In genomic region chr11:96187779-96188624, GRCh38 we compare ENCODE assay signal across 7 cellular contexts.
DNase-seq lines count a peak whose midpoint lies in the region; ATAC-seq and TF ChIP-seq lines count a peak whose summit lies in the region.

No MANE protein-coding gene starts in this region.

- ATAC-seq in GM18519 (IDR thresholded peaks at IDR 0.05; ENCODE audit: low FRiP score, unreplicated experiment) (peak; percentile 0), SK-N-SH treated with all-trans-retinoic acid at 6 μM for 48 hours (peak; percentile 92), GM21360 (IDR thresholded peaks at IDR 0.05; ENCODE audit: unreplicated experiment) (no peak)

- TF ChIP-seq CTCF in fibroblast of villous mesenchyme (IDR thresholded peaks at IDR 0.05; ENCODE audit: insufficient read depth, low read depth, low read length) (no peak), GM13976 (IDR thresholded peaks at IDR 0.05; ENCODE audit: borderline replicate concordance, control extremely low read depth, extremely low read depth, insufficient read depth, missing control alignments) (no peak)

- in situ Hi-C loops in GM13976 (cut with MboI; ENCODE audit: low sequenced_read_pairs, unreplicated experiment): no loop called here

- peak; percentile 65 for DNase-seq in fibroblast of villous mesenchyme (ENCODE audit: low read depth)
- peak; percentile 54 for DNase-seq in stimulated activated CD8-positive, alpha-beta memory T cell treated with anti-CD3 and anti-CD28 coated beads, Interleukin-4, amount 100 ng/mL, for 48 hours
- no peak for DNase-seq in mucosa of gallbladder (ENCODE audit: low spot score)
- DNase-seq in GM13976 (ENCODE audit: low spot score): no peak

- no peak overlapping the region for H3K4me3 ChIP-seq in fibroblast of villous mesenchyme (ENCODE audit: low read depth, low read length)

TF ChIP-seq in SK-N-SH treated with all-trans-retinoic acid at 6 μM for 48 hours, 23 proteins besides CTCF, POLR2A, EP300 and RAD21:
- no peak for TF ChIP-seq PPARA (CRISPR knock-in tag; IDR thresholded peaks at IDR 0.05; ENCODE audit: borderline replicate concordance)
- no peak for TF ChIP-seq RARB (CRISPR knock-in tag; IDR thresholded peaks at IDR 0.05)
- TF ChIP-seq GLIS3 (CRISPR knock-in tag; IDR thresholded peaks at IDR 0.05): no peak

Comparison
In these comparisons a context has a peak if more than half of its experiments do, and no peak if none do; other contexts are left out.
1. DNase-seq: peak in fibroblast of villous mesenchyme (single experiment) and stimulated activated CD8-positive, alpha-beta memory T cell treated with anti-CD3 and anti-CD28 coated beads, Interleukin-4, amount 100 ng/mL, for 48 hours (single experiment); none in mucosa of gallbladder (single experiment) and GM13976 (single experiment).